9 cellular contexts compared by ENCODE assay signal in genomic region chr15:99707481-99708270, GRCh38. TPM values are rescaled to one million over a fixed set of nuclear protein-coding genes. Genes with fewer than 3 reads are reported as not detected.
A peak's percentile ranks its signal among the peaks of the same experiment; 100 is the strongest.
DNase-seq lines count a peak whose midpoint lies in the region; ATAC-seq, FAIRE-seq and TF ChIP-seq lines count a peak whose summit lies in the region.
"Had no signal": no experiment of that assay in that cellular context is flagged by ENCODE, and none has a peak within 500 bp of the region (broad histone marks: within the 10 kb centered on the region; RNA-seq: fewer than 3 reads in every experiment).

No MANE protein-coding gene starts in this region.

- H3K27me3 ChIP-seq in liver (ENCODE audit: control insufficient read depth in 4 of 4, insufficient read depth in 4 of 4, low read length in 3 of 4) (no peaks in the 10 kb centered on the region), HepG2 (ENCODE audit: control insufficient read depth in 1 of 2, insufficient read depth in 2 of 2, low read length in 2 of 2) (no peaks in the 10 kb centered on the region), upper lobe of left lung (no peaks in the 10 kb centered on the region), A673 (replicated peaks; ENCODE audit: insufficient read depth, low read depth, low read length, poor library complexity) (no peaks in the 10 kb centered on the region)

- in situ Hi-C loops in HepG2 (cut with HindIII; ENCODE audit: extremely low pct_ligation_motif_present, low pct_unique_long_range_greater_than_20kb): loop anchor here (25.0 kb wide), 1 partner anchor 295 kb away; no protein-coding TSS in a partner anchor

- peak overlapping the region; percentile 81 for H3K27ac Mint-ChIP-seq in activated naive CD8-positive, alpha-beta T cell treated with anti-CD3 and anti-CD28 coated beads for 36 hours

- H3K27ac ChIP-seq in liver (ENCODE audit: low read depth in 1 of 2, low read length in 2 of 2): peak overlapping the region; percentile 68 to 80
- no peak overlapping the region for H3K27ac ChIP-seq in HepG2 (ENCODE audit: extremely low read length, insufficient read depth, low read length)
- peak overlapping the region; percentile 18 to 70 (median 46) for H3K27ac ChIP-seq in upper lobe of left lung
- no peak overlapping the region for H3K27ac ChIP-seq in A673 (ENCODE audit: low read depth, low read length, poor library complexity, severe bottlenecking)

- peak overlapping the region; percentile 51 for H3K4me3 Mint-ChIP-seq in activated naive CD8-positive, alpha-beta T cell treated with anti-CD3 and anti-CD28 coated beads for 36 hours

- H3K9me3 Mint-ChIP-seq in activated naive CD8-positive, alpha-beta T cell treated with anti-CD3 and anti-CD28 coated beads for 36 hours: no peaks in the 10 kb centered on the region

- H3K4me3 ChIP-seq in liver (ENCODE audit: low read depth in 1 of 3, low read length in 3 of 3): no peak overlapping the region
- no peak overlapping the region for H3K4me3 ChIP-seq in HepG2 (replicated peaks in 1 of 3; ENCODE audit: insufficient read depth in 1 of 3, low read depth in 2 of 3, low read length in 3 of 3)
- H3K4me3 ChIP-seq in upper lobe of left lung: no peak overlapping the region
- no peak overlapping the region for H3K4me3 ChIP-seq in A673 (ENCODE audit: low read depth, low read length, poor library complexity, severe bottlenecking)

- no peaks in the 10 kb centered on the region for H4K20me1 ChIP-seq in HepG2 (ENCODE audit: insufficient read depth, low read length)

- TF ChIP-seq RAD21 in liver (IDR thresholded peaks at IDR 0.05) (no peak), HepG2 (CRISPR knock-in tag; IDR thresholded peaks at IDR 0.05) (no peak)

- ATAC-seq in HepG2 (no peak), upper lobe of left lung (ENCODE audit: low FRiP score in 2 of 2) (peak in 1 of 2 donors; percentile 6)

- H3K4me1 ChIP-seq in liver (ENCODE audit: control insufficient read depth in 4 of 4, insufficient read depth in 4 of 4, low read length in 3 of 4) (peaks cover 4 to 17% (median 11%) of the 10 kb centered on the region in 4 donors), HepG2 (ENCODE audit: insufficient read depth, low read length) (peaks cover 15% of the 10 kb centered on the region), upper lobe of left lung (peaks cover 38 to 49% (median 40%) of the 10 kb centered on the region in 4 donors), A673 (ENCODE audit: insufficient read depth, low read length, poor library complexity, severe bottlenecking) (peaks cover 23% of the 10 kb centered on the region)

- no peaks in the 10 kb centered on the region for H3K79me2 ChIP-seq in HepG2 (ENCODE audit: insufficient read depth, low read length)

- CTCF ChIA-PET in HepG2 (lab: Yijun Ruan, JAX; ENCODE audit: low intra/inter-chr PET ratio, low total read pairs): no interaction called here
- CTCF ChIA-PET in A673 (lab: Charles Lee): no interaction called here

- H3K9ac ChIP-seq in liver (ENCODE audit: low read depth in 1 of 2, low read length in 2 of 2): peak overlapping the region; percentile 15 to 23
- H3K9ac ChIP-seq in HepG2 (ENCODE audit: insufficient read depth, low read depth, low read length): no peak overlapping the region

- TF ChIP-seq CTCF in liver (IDR thresholded peaks at IDR 0.05; ENCODE audit: low read depth, low read length, missing input control): no peak
- TF ChIP-seq CTCF in HepG2 (CRISPR knock-in tag; IDR thresholded peaks at IDR 0.05): no peak
- no peak for TF ChIP-seq CTCF in upper lobe of left lung (IDR thresholded peaks at IDR 0.05)
- TF ChIP-seq CTCF in A673 (conservative IDR thresholded peaks at IDR 0.05; ENCODE audit: low read depth, low read length): no peak

- POLR2A ChIA-PET in HepG2 (lab: Yijun Ruan, JAX) (no interaction called here), A673 (lab: Charles Lee; ENCODE audit: low non-redundant PET) (no interaction called here)

- TF ChIP-seq POLR2A in HepG2 (IDR thresholded peaks at IDR 0.05; ENCODE audit: insufficient read depth in 1 of 2, low read depth in 2 of 2, low read length in 2 of 2) (no peak), upper lobe of left lung (IDR thresholded peaks at IDR 0.05) (no peak)

- no peaks in the 10 kb centered on the region for H3K27me3 Mint-ChIP-seq in activated naive CD8-positive, alpha-beta T cell treated with anti-CD3 and anti-CD28 coated beads for 36 hours

- FAIRE-seq in HepG2 (lab: Jason Lieb, UNC) (no peak), RCC 7860 (lab: Jason Lieb, UNC) (no peak)
- FAIRE-seq: frontal cortex had no signal

- 64% methylated on average over 11 of the region's 11 CpGs for WGBS in liver
- WGBS in HepG2 (ENCODE audit: low lambda C conversion rate): 94% methylated on average over 11 of the region's 11 CpGs
- 64 to 69% methylated on average over 11 of the region's 11 CpGs for WGBS in upper lobe of left lung, 2 donors

- intact Hi-C loops in HepG2 (cut with micrococcal nuclease; ENCODE audit: unreplicated experiment): no loop called here
- intact Hi-C loops in A673 (cut with micrococcal nuclease; ENCODE audit: unreplicated experiment): loop anchor here (5.0 kb wide), 1 partner anchor 605 kb away; no protein-coding TSS in a partner anchor

- H3K36me3 ChIP-seq in liver (ENCODE audit: control insufficient read depth in 4 of 4, insufficient read depth in 3 of 4, low read depth in 1 of 4, low read length in 3 of 4): peaks cover 4 to 17% (median 14%) of the 10 kb centered on the region in 4 donors
- peaks cover 10 to 29% of the 10 kb centered on the region in 2 experiments for H3K36me3 ChIP-seq in HepG2 (replicated peaks in 1 of 2; ENCODE audit: control insufficient read depth in 1 of 2, insufficient read depth in 2 of 2, low read length in 2 of 2)
- peaks cover 18 to 29% (median 21%) of the 10 kb centered on the region in 4 donors for H3K36me3 ChIP-seq in upper lobe of left lung
- H3K36me3 ChIP-seq in A673 (ENCODE audit: insufficient read depth, low read length, poor library complexity, severe bottlenecking): no peaks in the 10 kb centered on the region

- BruUV-seq in HepG2 (replicated peaks; lab: Mats Ljungman, UMichigan) (no TSS peak), A673 (replicated peaks; lab: Mats Ljungman, UMichigan) (no TSS peak)

- TF ChIP-seq EP300 in HepG2 (IDR thresholded peaks at IDR 0.05; ENCODE audit: low read depth in 2 of 2, low read length in 2 of 2): no peak
- TF ChIP-seq EP300 in HepG2 (CRISPR knock-in tag; IDR thresholded peaks at IDR 0.05; ENCODE audit: borderline replicate concordance): no peak
- TF ChIP-seq EP300 in upper lobe of left lung (IDR thresholded peaks at IDR 0.05): no peak

- no peaks in the 10 kb centered on the region for H3K9me3 ChIP-seq in liver (ENCODE audit: control insufficient read depth in 4 of 4, low read length in 3 of 4)
- no peaks in the 10 kb centered on the region for H3K9me3 ChIP-seq in HepG2 (ENCODE audit: low read length)
- no peaks in the 10 kb centered on the region for H3K9me3 ChIP-seq in upper lobe of left lung
- no peaks in the 10 kb centered on the region for H3K9me3 ChIP-seq in A673 (ENCODE audit: low read depth, low read length, poor library complexity, severe bottlenecking)

- no peak for DNase-seq in HepG2 (ENCODE audit: low spot score)
- DNase-seq in activated naive CD8-positive, alpha-beta T cell treated with anti-CD3 and anti-CD28 coated beads for 36 hours: no peak
- DNase-seq in kidney tubule cell (ENCODE audit: low spot score): peak; percentile 26
- DNase-seq in upper lobe of left lung: no peak
- DNase-seq in A673 (ENCODE audit: low spot score): no peak
- DNase-seq in kidney glomerular epithelial cell (lab: John Stamatoyannopoulos, UW): no peak
- DNase-seq in RCC 7860 (ENCODE audit: low spot score): no peak

- H2AFZ ChIP-seq in HepG2 (ENCODE audit: low read length): no peak overlapping the region

- peaks cover 55% of the 10 kb centered on the region for H3K4me1 Mint-ChIP-seq in activated naive CD8-positive, alpha-beta T cell treated with anti-CD3 and anti-CD28 coated beads for 36 hours

- H3K4me2 ChIP-seq in HepG2 (ENCODE audit: low read depth, low read length): no peak overlapping the region

- H3K36me3 Mint-ChIP-seq in activated naive CD8-positive, alpha-beta T cell treated with anti-CD3 and anti-CD28 coated beads for 36 hours: peaks cover 13% of the 10 kb centered on the region

TF ChIP-seq in liver, 16 proteins besides CTCF, POLR2A, EP300 and RAD21 (continues in another document):
- no peak for TF ChIP-seq NR2F2 (IDR thresholded peaks at IDR 0.05)
- no peak for TF ChIP-seq EGR1 (IDR thresholded peaks at IDR 0.05; ENCODE audit: low read depth in 2 of 2)
- no peak for TF ChIP-seq RXRA (IDR thresholded peaks at IDR 0.05)

RNA-seq across cellular contexts. Expression of gene LYSMD4, which starts 25.6 kb away (rescaled TPM):
- total RNA-seq in liver: 10 to 100 TPM in 1 of 2 donors, 1 to 10 TPM in 1; 8.1 to 12.1 TPM
- polyA plus RNA-seq in liver: 1 to 10 TPM; 3.9 to 6.4 TPM
- 5.6 and 8.5 TPM in 2 replicates for total RNA-seq in HepG2 (2016; rRNA removed; fragmentation: Illumina TruSeq; extraction: Trizol)
- total RNA-seq in HepG2 (2016; cell fraction: cytosol; rRNA removed; fragmentation: Illumina TruSeq; extraction: Trizol; ENCODE audit: low read depth): 1.4 TPM in 2 replicates
- 4.3 and 8.0 TPM in 2 replicates for total RNA-seq in HepG2 (2016; cell fraction: insoluble cytoplasmic fraction; rRNA removed; fragmentation: Illumina TruSeq; extraction: Trizol)
- total RNA-seq in HepG2 (2016; cell fraction: membrane; rRNA removed; fragmentation: Illumina TruSeq; extraction: Trizol): 4.1 and 4.7 TPM in 2 replicates
- total RNA-seq in HepG2 (2016; cell fraction: nucleus; rRNA removed; fragmentation: Illumina TruSeq; extraction: Trizol): 10.5 and 12.4 TPM in 2 replicates
- 7.4 and 7.9 TPM in 2 replicates for polyA plus RNA-seq in HepG2 (2011; rRNA removed)
- polyA plus RNA-seq in HepG2 (2011; cell fraction: cytosol; rRNA removed): 5.0 and 5.5 TPM in 2 replicates
- polyA plus RNA-seq in HepG2 (2011; cell fraction: nucleus; rRNA removed): 35.1 and 36.9 TPM in 2 replicates
- 5.9 and 7.0 TPM in 2 replicates for polyA plus RNA-seq in HepG2 (2012)
- polyA plus RNA-seq in HepG2 (2016; cell fraction: cytosol; fragmentation: Illumina TruSeq; extraction: Trizol; ENCODE audit: low read depth): 1.8 and 2.4 TPM in 2 replicates
- polyA plus RNA-seq in HepG2 (2016; cell fraction: insoluble cytoplasmic fraction; fragmentation: Illumina TruSeq; extraction: Trizol; ENCODE audit: low read depth): 4.1 and 5.3 TPM in 2 replicates
- 2.8 and 3.1 TPM in 2 replicates for polyA plus RNA-seq in HepG2 (2016; cell fraction: membrane; fragmentation: Illumina TruSeq; extraction: Trizol; ENCODE audit: low read depth)
- 16.2 and 18.0 TPM in 2 replicates for polyA plus RNA-seq in HepG2 (2016; cell fraction: nucleus; fragmentation: Illumina TruSeq; extraction: Trizol; ENCODE audit: insufficient read depth, low read depth)
- polyA minus RNA-seq in HepG2 (2011; rRNA and poly(A)+ RNA removed; ENCODE audit: low replicate concordance): 7.4 and 8.7 TPM in 2 replicates
- 1.3 and 1.4 TPM in 2 replicates for polyA minus RNA-seq in HepG2 (2011; cell fraction: cytosol; rRNA and poly(A)+ RNA removed)
- 16.1 and 17.4 TPM in 2 replicates for polyA minus RNA-seq in HepG2 (2011; cell fraction: nucleus; rRNA and poly(A)+ RNA removed)
- total RNA-seq in activated naive CD8-positive, alpha-beta T cell treated with anti-CD3 and anti-CD28 coated beads for 36 hours: 1 to 10 TPM; 5.5 to 6.1 TPM
- 10 to 100 TPM in 4 of 6 donors, 1 to 10 TPM in 2; 7.6 to 16.4 (median 12.5) TPM for total RNA-seq in upper lobe of left lung
- 5.3 and 5.8 TPM in 2 replicates for total RNA-seq in A673 (2021)

Comparison
In these comparisons a context has a peak if more than half of its experiments do, and no peak if none do; other contexts are left out.
1. H3K27ac ChIP-seq: peak in liver (2 of 2) and upper lobe of left lung (4 of 4); none in HepG2 (single experiment) and A673 (single experiment).